ENCODE assay signal across 16 cellular contexts in the genomic region with DNA sequence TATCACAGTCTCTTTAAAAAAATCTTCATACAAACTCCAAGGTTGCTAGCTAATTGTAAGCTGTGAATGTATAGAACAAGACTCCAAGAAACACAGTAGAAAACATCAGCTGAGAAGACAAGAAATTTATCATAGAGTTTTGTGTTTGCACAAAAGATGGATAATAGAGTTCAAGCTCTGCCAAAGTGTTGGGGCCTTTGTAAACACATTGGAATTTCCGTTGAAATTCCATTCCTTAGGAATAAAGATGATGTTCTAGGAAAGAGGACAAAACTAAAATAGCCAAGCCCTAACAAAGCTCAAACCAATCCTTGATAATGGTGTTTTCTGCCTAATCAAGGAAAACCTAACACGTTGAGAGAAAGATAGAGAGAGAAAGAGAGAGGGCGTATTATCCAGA. TPM values are rescaled to one million over a fixed set of nuclear protein-coding genes. Genes with fewer than 3 reads are reported as not detected.
"Had no signal": no experiment of that assay in that cellular context is flagged by ENCODE, and none has a peak within 500 bp of the region (broad histone marks: within the 10 kb centered on the region; RNA-seq: fewer than 3 reads in every experiment).

No MANE protein-coding gene starts in this region.

- H3K4me1 ChIP-seq: left ventricle myocardium inferior, tibial nerve, vagina had no signal

- H3K27me3 ChIP-seq: tibial nerve, vagina had no signal

- H3K36me3 ChIP-seq: left ventricle myocardium inferior, vagina had no signal

- H3K27ac ChIP-seq: left ventricle myocardium inferior, tibial nerve, vagina had no signal

- H3K9me3 ChIP-seq: vagina had no signal

- H3K4me3 ChIP-seq: left ventricle myocardium inferior, tibial nerve, vagina had no signal

- DNase-seq: activated CD4-positive, alpha-beta T cell treated with anti-CD3 and anti-CD28 coated beads, Interleukin-2, amount 10 ng/mL, durations not matched to agents 7 days and 5 days; activated CD4-positive, CD25-positive, alpha-beta regulatory T cell; activated gamma-delta T cell treated with Interleukin-2 at 50 U/mL for 16 hours; activated naive CD8-positive, alpha-beta T cell treated with anti-CD3 and anti-CD28 coated beads, Interleukin-2, amount 10 ng/mL, durations not matched to agents 7 days and 5 days; endodermal cell; erythroblast; left ventricle myocardium inferior; naive thymus-derived CD8-positive, alpha-beta T cell; posterior cingulate gyrus; stimulated activated CD4-positive, alpha-beta T cell treated with anti-CD3 and anti-CD28 coated beads, Interleukin-15, amount 100 ng/mL, for 24 hours; stimulated activated CD4-positive, alpha-beta T cell treated with anti-CD3 and anti-CD28 coated beads, Interleukin-4, amount 100 ng/mL, for 24 hours; stimulated activated naive CD4-positive, alpha-beta T cell had no signal

RNA-seq across cellular contexts. Expression of a gene that starts 20.6 kb away (rescaled TPM):
- total RNA-seq: bronchial epithelial cell, endodermal cell, left ventricle myocardium inferior, skeletal muscle tissue had no signal
